ENCODE assay signal across 25 cellular contexts in genomic region chr4:25330335-25330734, GRCh38. TPM values are rescaled to one million over a fixed set of nuclear protein-coding genes. Genes with fewer than 3 reads are reported as not detected.
A peak's percentile ranks its signal among the peaks of the same experiment; 100 is the strongest.
DNase-seq lines count a peak whose midpoint lies in the region; ATAC-seq and TF ChIP-seq lines count a peak whose summit lies in the region.
"Had no signal": no experiment of that assay in that cellular context is flagged by ENCODE, and none has a peak within 500 bp of the region (broad histone marks: within the 10 kb centered on the region; RNA-seq: fewer than 3 reads in every experiment).

No MANE protein-coding gene starts in this region.

- POLR2A ChIA-PET in CD4-positive, alpha-beta T cell (lab: Charles Lee), result interaction anchor here (1.4 kb wide), 1 partner anchor 18 kb away, joined by 8 read pairs; the partner anchor contains the start of gene ZCCHC4
- POLR2A ChIA-PET in SK-N-SH (lab: Yijun Ruan, JAX), result no interaction called here

- H3K27me3 ChIP-seq in CD4-positive, alpha-beta T cell (ENCODE audit: control insufficient read depth, insufficient read depth, low read length), result no peaks in the 10 kb centered on the region
- H3K27me3 ChIP-seq in lower lobe of right lung (ENCODE audit: low read depth), result no peaks in the 10 kb centered on the region
- H3K27me3 ChIP-seq in SK-N-SH (ENCODE audit: insufficient read depth), result no peaks in the 10 kb centered on the region
- H3K27me3 ChIP-seq: cardiac muscle cell, left lung, ovary had no signal

- DNase-seq in CD4-positive, alpha-beta T cell, result no peak
- no peak for DNase-seq in T-helper 17 cell
- no peak for DNase-seq in lower lobe of right lung
- no peak for DNase-seq in epidermal melanocyte (ENCODE audit: insufficient read length, low spot score)
- no peak for DNase-seq in SK-N-SH
- DNase-seq: activated CD8-positive, alpha-beta memory T cell treated with anti-CD3 and anti-CD28 coated beads, Interleukin-2, amount 50 U/mL, for 4 hours; activated gamma-delta T cell treated with Interleukin-2 at 50 U/mL for 16 hours; HCEC 1CT; left lung; NCI-H1105; NCI-H2081 treated with DMSO at 0.1 percent for 48 hours; NCI-H446; ovary; PC-9; right cardiac atrium; SIG-M5; T-cell had no signal

- H4K20me1 ChIP-seq in SK-N-SH (ENCODE audit: insufficient read depth), result no peaks in the 10 kb centered on the region

- H3K79me2 ChIP-seq in SK-N-SH (ENCODE audit: insufficient read depth), result no peaks in the 10 kb centered on the region

- no peak overlapping the region for H3K4me3 ChIP-seq in lower lobe of right lung
- H3K4me3 ChIP-seq in SK-N-SH (ENCODE audit: low read depth in 2 of 2, low read length in 1 of 2), result no peak overlapping the region
- H3K4me3 ChIP-seq: cardiac muscle cell, ovary, PC-9 had no signal

- H3K4me1 ChIP-seq in lower lobe of right lung, result peaks cover 10% of the 10 kb centered on the region
- no peaks in the 10 kb centered on the region; a peak in 1 of 4 replicates for H3K4me1 ChIP-seq in SK-N-SH (ENCODE audit: control insufficient read depth in 1 of 2, insufficient read depth in 2 of 2, low read depth in 1 of 2, low read length in 1 of 2)
- H3K4me1 ChIP-seq: left lung had no signal

- H3F3A ChIP-seq in SK-N-SH (replicated peaks; ENCODE audit: insufficient read depth), result no peaks in the 10 kb centered on the region

- 93% methylated on average over 1 of the region's 1 CpG for whole genome bisulfite sequencing in SK-N-SH (ENCODE audit: low lambda C conversion rate)

- TF ChIP-seq CTCF in CD4-positive, alpha-beta T cell (IDR thresholded peaks at IDR 0.05), result no peak
- TF ChIP-seq CTCF in lower lobe of right lung (IDR thresholded peaks at IDR 0.05) (no peak), SK-N-SH (IDR thresholded peaks at IDR 0.05) (no peak)

- H3K4me2 ChIP-seq in SK-N-SH, result no peak overlapping the region
- H3K4me2 ChIP-seq: PC-9 had no signal

- H3K9me3 Mint-ChIP-seq in CD4-positive, alpha-beta T cell, result no peaks in the 10 kb centered on the region
- H3K9me3 Mint-ChIP-seq: CD14-positive monocyte; dendritic cell treated with granulocyte-macrophage colony-stimulating factor and Interleukin-4, amounts not matched to agents 40 ng/mL and 50 ng/mL, for 4 days; mesothelial cell of epicardium; nephron; T-cell had no signal

- H3K36me3 Mint-ChIP-seq in CD4-positive, alpha-beta T cell (ENCODE audit: low read depth), result peaks cover 31% of the 10 kb centered on the region
- H3K36me3 Mint-ChIP-seq in T-helper 17 cell (ENCODE audit: low read depth), result peaks cover 2% of the 10 kb centered on the region

- no peak overlapping the region for H3K9ac ChIP-seq in SK-N-SH

- H3K36me3 ChIP-seq in lower lobe of right lung (peaks cover 13% of the 10 kb centered on the region), SK-N-SH (replicated peaks in 1 of 2; ENCODE audit: control insufficient read depth in 1 of 2, insufficient read depth in 2 of 2, low read length in 1 of 2) (peaks cover 2 to 4% of the 10 kb centered on the region in 2 experiments)
- H3K36me3 ChIP-seq: cardiac muscle cell, ovary had no signal

- H3K27ac ChIP-seq in CD4-positive, alpha-beta T cell (ENCODE audit: low read depth, low read length), result no peak overlapping the region
- peak overlapping the region; percentile 14 for H3K27ac ChIP-seq in lower lobe of right lung
- H3K27ac ChIP-seq in SK-N-SH (ENCODE audit: low read depth in 2 of 2, low read length in 1 of 2), result no peak overlapping the region
- H3K27ac ChIP-seq: cardiac muscle cell, PC-9 had no signal

- no peaks in the 10 kb centered on the region for H3K9me3 ChIP-seq in CD4-positive, alpha-beta T cell (ENCODE audit: control insufficient read depth, low read length)
- no peaks in the 10 kb centered on the region for H3K9me3 ChIP-seq in T-helper 17 cell (ENCODE audit: control insufficient read depth, low read length, poor library complexity, severe bottlenecking)
- H3K9me3 ChIP-seq in lower lobe of right lung, result no peaks in the 10 kb centered on the region
- H3K9me3 ChIP-seq in SK-N-SH, result no peaks in the 10 kb centered on the region
- H3K9me3 ChIP-seq: left lung, ovary had no signal

- H2AFZ ChIP-seq in SK-N-SH (ENCODE audit: low read depth), result no peak overlapping the region
- H2AFZ ChIP-seq: PC-9 had no signal

- CTCF ChIA-PET in CD4-positive, alpha-beta T cell (lab: Charles Lee), result interaction anchor here (1.0 to 2.3 kb wide), 2 partner anchors 17 to 185 kb away, joined by 3 to 14 read pairs; partner anchors contain the start of gene ZCCHC4
- CTCF ChIA-PET in SK-N-SH (lab: Yijun Ruan, JAX), result interaction anchor here (1.5 to 3.2 kb wide), 3 partner anchors 10 to 37 kb away, joined by 4 to 12 read pairs (median 10); partner anchors contain the start of gene ZCCHC4

- no peak for TF ChIP-seq EP300 in SK-N-SH (IDR thresholded peaks at IDR 0.05; ENCODE audit: borderline replicate concordance in 1 of 2, low read depth in 1 of 2, low read length in 1 of 2)

- H3K27me3 Mint-ChIP-seq in CD4-positive, alpha-beta T cell, result no peaks in the 10 kb centered on the region
- no peaks in the 10 kb centered on the region for H3K27me3 Mint-ChIP-seq in T-helper 17 cell
- H3K27me3 Mint-ChIP-seq: dendritic cell treated with granulocyte-macrophage colony-stimulating factor and Interleukin-4, amounts not matched to agents 40 ng/mL and 50 ng/mL, for 4 days; T-cell had no signal

- intact Hi-C loops in CD4-positive, alpha-beta T cell (cut with DNase I, micrococcal nuclease), result no loop called here
- intact Hi-C loops in lower lobe of right lung (cut with DNase I), result no loop called here

- H3K9me2 ChIP-seq in SK-N-SH, result no peaks in the 10 kb centered on the region

- peak overlapping the region; percentile 88 for H3K27ac Mint-ChIP-seq in CD4-positive, alpha-beta T cell
- peak overlapping the region; percentile 97 for H3K27ac Mint-ChIP-seq in T-helper 17 cell
- H3K27ac Mint-ChIP-seq: mesothelial cell of epicardium, nephron had no signal

- no peak for ATAC-seq in CD4-positive, alpha-beta T cell (ENCODE audit: poor library complexity)
- ATAC-seq in HG02870 (IDR thresholded peaks at IDR 0.05; ENCODE audit: unreplicated experiment) (peak; percentile 8), T-helper 17 cell (no peak), lower lobe of right lung (no peak), GM21825 (IDR thresholded peaks at IDR 0.05; ENCODE audit: unreplicated experiment) (no peak), GM18873 (IDR thresholded peaks at IDR 0.05; ENCODE audit: low FRiP score, unreplicated experiment) (no peak)
- ATAC-seq: right cardiac atrium had no signal

- peaks cover 14% of the 10 kb centered on the region for H3K4me1 Mint-ChIP-seq in CD4-positive, alpha-beta T cell (ENCODE audit: low read depth)
- peaks cover 15% of the 10 kb centered on the region for H3K4me1 Mint-ChIP-seq in T-helper 17 cell
- H3K4me1 Mint-ChIP-seq: nephron had no signal

- H3K4me3 Mint-ChIP-seq in CD4-positive, alpha-beta T cell, result no peak overlapping the region
- H3K4me3 Mint-ChIP-seq in T-helper 17 cell, result no peak overlapping the region
- H3K4me3 Mint-ChIP-seq: dendritic cell treated with granulocyte-macrophage colony-stimulating factor and Interleukin-4, amounts not matched to agents 40 ng/mL and 50 ng/mL, for 4 days; mesothelial cell of epicardium; nephron had no signal

- TF ChIP-seq RAD21 in SK-N-SH (IDR thresholded peaks at IDR 0.05; ENCODE audit: low read length), result no peak

TF ChIP-seq in SK-N-SH, 30 proteins besides CTCF, POLR2A, EP300 and RAD21 (continues in another document):
- TF ChIP-seq IRF3 (IDR thresholded peaks at IDR 0.05; ENCODE audit: low read depth, low read length) (no peak), FOXJ3 (CRISPR knock-in tag; IDR thresholded peaks at IDR 0.05) (no peak), ELF1 (IDR thresholded peaks at IDR 0.05) (no peak), USF1 (IDR thresholded peaks at IDR 0.05; ENCODE audit: borderline replicate concordance, low read depth) (no peak), POLR2AphosphoS5 (IDR thresholded peaks at IDR 0.05; ENCODE audit: low read depth, low read length) (no peak), EZH2phosphoT487 (IDR thresholded peaks at IDR 0.05; ENCODE audit: borderline replicate concordance, low read depth) (no peak), YY1 (IDR thresholded peaks at IDR 0.05; ENCODE audit: low read depth) (no peak), SMC3 (IDR thresholded peaks at IDR 0.05; ENCODE audit: low read depth, low read length) (no peak), SIN3A (IDR thresholded peaks at IDR 0.05; ENCODE audit: borderline replicate concordance, low read depth, low read length) (no peak)

RNA-seq across cellular contexts. Expression of gene ZCCHC4, which starts 17.8 kb away (rescaled TPM):
- total RNA-seq in CD4-positive, alpha-beta T cell, result 1 to 10 TPM; 6.4 to 6.7 TPM
- 10 to 100 TPM in 1 of 2 donors, 1 to 10 TPM in 1; 8.8 to 11.4 TPM for total RNA-seq in T-helper 17 cell
- 12.2 TPM for total RNA-seq in lower lobe of right lung
- 4.8 and 7.5 TPM in 2 replicates for polyA plus RNA-seq in SK-N-SH (2012; rRNA removed)
- polyA plus RNA-seq in SK-N-SH (2012; cell fraction: cytosol; rRNA removed), result 4.6 and 5.1 TPM in 2 replicates
- polyA plus RNA-seq in SK-N-SH (2012; cell fraction: nucleus; rRNA removed), result 11.8 and 18.3 TPM in 2 replicates

RNA-seq across cellular contexts. Expression of gene ANAPC4, which starts 46.7 kb away (rescaled TPM):
- 10 to 100 TPM; 24.4 to 26.0 TPM for total RNA-seq in CD4-positive, alpha-beta T cell
- total RNA-seq in T-helper 17 cell, result 10 to 100 TPM; 36.2 to 41.4 TPM
- total RNA-seq in lower lobe of right lung, result 33.8 TPM
- 7.7 and 11.7 TPM in 2 replicates for polyA plus RNA-seq in SK-N-SH (2012; rRNA removed)
- 7.1 and 7.8 TPM in 2 replicates for polyA plus RNA-seq in SK-N-SH (2012; cell fraction: cytosol; rRNA removed)
- polyA plus RNA-seq in SK-N-SH (2012; cell fraction: nucleus; rRNA removed), result 20.3 and 38.8 TPM in 2 replicates
